In genomic region chr19:31279436-31279765, GRCh38 we compare ENCODE assay signal across 28 cellular contexts.
"Had no signal": no experiment of that assay in that cellular context is flagged by ENCODE, and none has a peak within 500 bp of the region (broad histone marks: within the 10 kb centered on the region; RNA-seq: fewer than 3 reads in every experiment).

No MANE protein-coding gene starts in this region.

- ATAC-seq: activated CD4-positive, alpha-beta T cell treated with anti-CD3 and anti-CD28 coated beads for 36 hours; activated naive CD4-positive, alpha-beta T cell treated with anti-CD3 and anti-CD28 coated beads, Interleukin-2, amount 50 U/mL, for 72 hours; activated T-cell treated with anti-CD3 and anti-CD28 coated beads, Interleukin-2, amount 50 U/mL, for 72 hours; effector memory CD8-positive, alpha-beta T cell; foreskin keratinocyte; gastroesophageal sphincter had no signal

- FAIRE-seq: astrocyte, bronchial epithelial cell, colon had no signal

- H3K4me1 ChIP-seq: foreskin keratinocyte had no signal

- H3K9me3 ChIP-seq: esophagus muscularis mucosa, gastroesophageal sphincter had no signal

- H3K27ac ChIP-seq: brain microvascular endothelial cell, esophagus muscularis mucosa, foreskin keratinocyte, gastroesophageal sphincter had no signal

- H3K4me3 ChIP-seq: esophagus muscularis mucosa, gastroesophageal sphincter had no signal

- DNase-seq: activated CD4-positive, alpha-beta memory T cell treated with anti-CD3 and anti-CD28 coated beads, Interleukin-2, amount 10 ng/mL, durations not matched to agents 7 days and 5 days; activated CD4-positive, alpha-beta T cell treated with anti-CD3 and anti-CD28 coated beads for 36 hours; activated CD4-positive, alpha-beta T cell treated with anti-CD3 and anti-CD28 coated beads, Interleukin-2, amount 10 ng/mL, durations not matched to agents 7 days and 5 days; activated CD4-positive, alpha-beta T cell treated with anti-CD3 and anti-CD28 coated beads, Interleukin-2, amount 50 U/mL, for 4 hours; activated CD4-positive, CD25-positive, alpha-beta regulatory T cell; activated CD4-positive, CD25-positive, alpha-beta regulatory T cell treated with anti-CD3 and anti-CD28 coated beads, Interleukin-2, amount 50 U/mL, for 72 hours; activated CD8-positive, alpha-beta memory T cell treated with anti-CD3 and anti-CD28 coated beads, Interleukin-2, amount 50 U/mL, for 48 hours; activated gamma-delta T cell; activated naive CD4-positive, alpha-beta T cell; activated naive CD4-positive, alpha-beta T cell treated with anti-CD3 and anti-CD28 coated beads, Interleukin-2, amount 10 ng/mL, durations not matched to agents 7 days and 5 days; activated naive CD8-positive, alpha-beta T cell treated with anti-CD3 and anti-CD28 coated beads, Interleukin-2, amount 10 ng/mL, durations not matched to agents 7 days and 5 days; activated T-cell treated with anti-CD3 and anti-CD28 coated beads for 4 hours; activated T-cell treated with anti-CD3 and anti-CD28 coated beads, Interleukin-2, amount 50 U/mL, for 72 hours; brain microvascular endothelial cell; caudate nucleus; cortex of kidney; dermis blood vessel endothelial cell; effector CD4-positive, alpha-beta T cell; effector memory CD8-positive, alpha-beta T cell; erythroblast; foreskin keratinocyte; T-helper 2 cell had no signal

- H3K27me3 ChIP-seq: brain microvascular endothelial cell, esophagus muscularis mucosa, foreskin keratinocyte, gastroesophageal sphincter had no signal
